In genomic region chr3:145972851-145973250, GRCh38 we compare ENCODE assay signal across 8 cellular contexts.
"Had no signal": no experiment of that assay in that cellular context is flagged by ENCODE, and none has a peak within 500 bp of the region (broad histone marks: within the 10 kb centered on the region; RNA-seq: fewer than 3 reads in every experiment).

No MANE protein-coding gene starts in this region.

- H3K4me3 ChIP-seq: GM12878 had no signal

- ATAC-seq: GM12878 had no signal

- DNase-seq: GDM1, GF-D8 had no signal

- FAIRE-seq: G401.6, GM12878, GM12891, GM12892, GM18507, GM19239 had no signal
